8 cellular contexts compared by ENCODE assay signal in the genomic region with DNA sequence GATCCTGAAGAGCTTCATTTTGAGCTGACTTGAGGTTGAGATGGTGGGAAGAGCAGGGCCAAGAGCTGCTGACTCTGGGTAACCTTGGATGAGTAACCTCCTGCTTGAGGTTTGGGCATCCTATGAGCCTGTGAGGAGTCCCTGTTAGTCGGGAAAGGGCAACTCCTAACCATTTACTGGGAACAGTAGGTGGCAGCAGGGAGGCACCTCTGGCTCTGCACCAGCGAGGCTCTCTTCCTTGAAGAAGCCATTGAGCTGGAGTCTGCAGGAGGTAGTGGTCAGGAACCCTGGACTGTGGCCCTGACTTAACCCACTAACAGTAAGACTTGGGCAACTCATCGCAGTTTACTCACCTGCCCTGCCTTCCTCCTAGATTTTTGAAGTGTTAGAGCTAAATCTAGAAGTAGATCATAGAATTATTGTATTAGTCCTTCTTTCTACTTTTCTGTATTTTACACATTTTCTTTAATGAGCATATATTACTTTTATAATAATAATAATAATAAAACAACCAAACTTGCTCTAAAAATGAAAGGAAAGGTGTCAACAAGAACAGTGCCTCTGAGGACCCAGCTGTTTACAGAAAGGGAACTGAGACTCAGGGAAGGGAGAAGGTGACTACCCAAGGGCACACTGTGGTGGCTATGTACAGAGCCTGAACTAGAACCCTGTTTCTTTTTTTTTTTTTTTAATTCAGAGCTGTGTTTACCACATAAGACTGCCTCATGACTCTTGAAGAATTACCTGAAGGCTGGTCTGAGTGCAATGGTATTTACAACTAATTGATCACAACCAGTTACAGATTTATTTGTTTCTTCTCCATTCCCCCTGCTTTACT. TPM values are rescaled to one million over a fixed set of nuclear protein-coding genes. Genes with fewer than 3 reads are reported as not detected.
DNase-seq lines count a peak whose midpoint lies in the region; ATAC-seq and TF ChIP-seq lines count a peak whose summit lies in the region.

No MANE protein-coding gene starts in this region.

- peak overlapping the region; percentile 44 to 96 (median 83) for H3K27ac Mint-ChIP-seq in naive B cell

- peak; percentile 92 for TF ChIP-seq CTCF in BE2C (IDR thresholded peaks at IDR 0.05; ENCODE audit: low read depth, low read length)

- no peaks in the 10 kb centered on the region for H3K9me3 ChIP-seq in BE2C

- H3K9me3 Mint-ChIP-seq in naive B cell = no peaks in the 10 kb centered on the region

- peak overlapping the region in 7 of 8 donors; percentile 15 to 83 (median 61) for H3K4me3 Mint-ChIP-seq in naive B cell

- H3K4me1 Mint-ChIP-seq in naive B cell = peaks cover 19 to 36% (median 28%) of the 10 kb centered on the region in 3 donors

- H3K4me1 ChIP-seq in BE2C = no peaks in the 10 kb centered on the region

- H3K36me3 Mint-ChIP-seq in naive B cell = no peaks in the 10 kb centered on the region

- no peak overlapping the region for H3K4me3 ChIP-seq in BE2C (ENCODE audit: low read depth, low read length)

- peak; percentile 78 for DNase-seq in BE2C
- DNase-seq in NOMO-1 treated with DMSO at 0.1 percent for 48 hours (lab: John Stamatoyannopoulos, UW; ENCODE audit: unreplicated experiment) = peak; percentile 71
- DNase-seq in activated CD8-positive, alpha-beta memory T cell treated with anti-CD3 and anti-CD28 coated beads, Interleukin-2, amount 50 U/mL, for 4 hours = peak; percentile 45
- peak; percentile 52 for DNase-seq in naive B cell
- peak; percentile 6 to 35 for DNase-seq in stimulated activated CD8-positive, alpha-beta memory T cell treated with anti-CD3 and anti-CD28 coated beads, Interleukin-7, amount 100 ng/mL, for 48 hours (ENCODE audit: extremely low read depth in 1 of 2, low read depth in 1 of 2)

- no peaks in the 10 kb centered on the region for H3K27me3 ChIP-seq in BE2C

- H3K27me3 Mint-ChIP-seq in naive B cell = no peaks in the 10 kb centered on the region

- peak; percentile 86 for ATAC-seq in GM19023 (IDR thresholded peaks at IDR 0.05; ENCODE audit: unreplicated experiment)
- peak; percentile 79 for ATAC-seq in HG03521 (IDR thresholded peaks at IDR 0.05; ENCODE audit: unreplicated experiment)
- ATAC-seq in esophagus mucosa = peak; percentile 89
- peak; percentile 99 for ATAC-seq in naive B cell (ENCODE audit: low read depth in 2 of 2)

- H3K36me3 ChIP-seq in BE2C = no peaks in the 10 kb centered on the region

RNA-seq across cellular contexts. Expression of a gene that starts 47.5 kb away (rescaled TPM):
- polyA plus RNA-seq in BE2C (2012; ENCODE audit: insufficient read depth, insufficient read length, low read depth) = not detected
- 1.3 TPM for total RNA-seq in esophagus mucosa
- 100 to 1,000 TPM in 1 of 6 donors, 10 to 100 TPM in 5; 75.0 to 160 (median 83.4) TPM for polyA plus RNA-seq in naive B cell (ENCODE audit: low read depth in 6 of 6)

RNA-seq across cellular contexts. Expression of a gene that starts 53.7 kb away (rescaled TPM):
- 4.3 TPM for polyA plus RNA-seq in BE2C (2012; ENCODE audit: insufficient read depth, insufficient read length, low read depth)
- total RNA-seq in esophagus mucosa = 6.9 TPM
- 1 to 10 TPM; 2.1 to 7.6 (median 3.6) TPM for polyA plus RNA-seq in naive B cell (ENCODE audit: low read depth in 6 of 6)

RNA-seq across cellular contexts. Expression of a gene that starts 58.1 kb away (rescaled TPM):
- 634 TPM for polyA plus RNA-seq in BE2C (2012; ENCODE audit: insufficient read depth, insufficient read length, low read depth)
- total RNA-seq in esophagus mucosa = 105 TPM
- polyA plus RNA-seq in naive B cell (ENCODE audit: low read depth in 6 of 6) = 100 to 1,000 TPM; 264 to 311 (median 271) TPM

Comparison
In these comparisons a context has a peak if more than half of its experiments do, and no peak if none do; other contexts are left out.
1. DNase-seq: peak in every context shown above with its lines; median percentile 78 in BE2C; 71 in NOMO-1 treated with DMSO at 0.1 percent for 48 hours; 52 in naive B cell; 45 in activated CD8-positive, alpha-beta memory T cell treated with anti-CD3 and anti-CD28 coated beads, Interleukin-2, amount 50 U/mL, for 4 hours; 20 in stimulated activated CD8-positive, alpha-beta memory T cell treated with anti-CD3 and anti-CD28 coated beads, Interleukin-7, amount 100 ng/mL, for 48 hours.